Comparison of ENCODE assay signal across 1 cellular context in the genomic region with DNA sequence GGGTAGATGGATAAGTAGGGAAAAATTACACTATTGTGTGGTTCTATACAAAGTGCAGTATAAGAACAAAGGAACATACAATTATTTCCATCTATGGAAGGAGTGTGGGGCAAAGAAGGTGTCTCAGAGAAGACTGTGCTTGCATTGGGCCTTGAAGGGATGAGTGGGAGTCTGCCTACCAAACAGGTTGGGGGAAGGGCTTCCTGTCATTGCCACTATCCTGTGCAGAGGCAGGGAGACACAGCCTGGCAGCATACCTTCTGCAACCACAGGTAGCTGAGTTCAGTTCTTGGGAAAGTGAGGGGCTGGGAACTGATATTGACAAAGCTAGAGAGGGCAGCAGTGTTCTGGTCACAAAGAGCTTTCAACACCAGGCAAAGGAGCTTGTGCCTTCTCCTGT.
TF ChIP-seq lines count a peak whose summit lies in the region.

No MANE protein-coding gene starts in this region.

TF ChIP-seq in GM23338, 12 proteins besides CTCF, POLR2A, EP300 and RAD21:
- TF ChIP-seq ZNF114 (CRISPR knock-in tag; IDR thresholded peaks at IDR 0.05) (no peak), POLR2AphosphoS5 (IDR thresholded peaks at IDR 0.05; ENCODE audit: low read depth) (no peak), JUNB (IDR thresholded peaks at IDR 0.05; ENCODE audit: unreplicated experiment) (no peak), ZNF331 (CRISPR knock-in tag; IDR thresholded peaks at IDR 0.05; ENCODE audit: low read depth) (no peak), CREB1 (CRISPR knock-in tag; IDR thresholded peaks at IDR 0.05; ENCODE audit: low read depth) (no peak), EZH2 (IDR thresholded peaks at IDR 0.05; ENCODE audit: low read depth, unreplicated experiment) (no peak), NANOG (IDR thresholded peaks at IDR 0.05; ENCODE audit: borderline replicate concordance) (no peak), EZH2phosphoT487 (IDR thresholded peaks at IDR 0.05; ENCODE audit: unreplicated experiment) (no peak), STAT1 (IDR thresholded peaks at IDR 0.05; ENCODE audit: unreplicated experiment) (no peak)
- TF ChIP-seq, protein P1, sequence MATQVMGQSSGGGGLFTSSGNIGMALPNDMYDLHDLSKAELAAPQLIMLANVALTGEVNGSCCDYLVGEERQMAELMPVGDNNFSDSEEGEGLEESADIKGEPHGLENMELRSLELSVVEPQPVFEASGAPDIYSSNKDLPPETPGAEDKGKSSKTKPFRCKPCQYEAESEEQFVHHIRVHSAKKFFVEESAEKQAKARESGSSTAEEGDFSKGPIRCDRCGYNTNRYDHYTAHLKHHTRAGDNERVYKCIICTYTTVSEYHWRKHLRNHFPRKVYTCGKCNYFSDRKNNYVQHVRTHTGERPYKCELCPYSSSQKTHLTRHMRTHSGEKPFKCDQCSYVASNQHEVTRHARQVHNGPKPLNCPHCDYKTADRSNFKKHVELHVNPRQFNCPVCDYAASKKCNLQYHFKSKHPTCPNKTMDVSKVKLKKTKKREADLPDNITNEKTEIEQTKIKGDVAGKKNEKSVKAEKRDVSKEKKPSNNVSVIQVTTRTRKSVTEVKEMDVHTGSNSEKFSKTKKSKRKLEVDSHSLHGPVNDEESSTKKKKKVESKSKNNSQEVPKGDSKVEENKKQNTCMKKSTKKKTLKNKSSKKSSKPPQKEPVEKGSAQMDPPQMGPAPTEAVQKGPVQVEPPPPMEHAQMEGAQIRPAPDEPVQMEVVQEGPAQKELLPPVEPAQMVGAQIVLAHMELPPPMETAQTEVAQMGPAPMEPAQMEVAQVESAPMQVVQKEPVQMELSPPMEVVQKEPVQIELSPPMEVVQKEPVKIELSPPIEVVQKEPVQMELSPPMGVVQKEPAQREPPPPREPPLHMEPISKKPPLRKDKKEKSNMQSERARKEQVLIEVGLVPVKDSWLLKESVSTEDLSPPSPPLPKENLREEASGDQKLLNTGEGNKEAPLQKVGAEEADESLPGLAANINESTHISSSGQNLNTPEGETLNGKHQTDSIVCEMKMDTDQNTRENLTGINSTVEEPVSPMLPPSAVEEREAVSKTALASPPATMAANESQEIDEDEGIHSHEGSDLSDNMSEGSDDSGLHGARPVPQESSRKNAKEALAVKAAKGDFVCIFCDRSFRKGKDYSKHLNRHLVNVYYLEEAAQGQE (IDR thresholded peaks at IDR 0.05; ENCODE audit: unreplicated experiment), result no peak
- TF ChIP-seq, protein P2, sequence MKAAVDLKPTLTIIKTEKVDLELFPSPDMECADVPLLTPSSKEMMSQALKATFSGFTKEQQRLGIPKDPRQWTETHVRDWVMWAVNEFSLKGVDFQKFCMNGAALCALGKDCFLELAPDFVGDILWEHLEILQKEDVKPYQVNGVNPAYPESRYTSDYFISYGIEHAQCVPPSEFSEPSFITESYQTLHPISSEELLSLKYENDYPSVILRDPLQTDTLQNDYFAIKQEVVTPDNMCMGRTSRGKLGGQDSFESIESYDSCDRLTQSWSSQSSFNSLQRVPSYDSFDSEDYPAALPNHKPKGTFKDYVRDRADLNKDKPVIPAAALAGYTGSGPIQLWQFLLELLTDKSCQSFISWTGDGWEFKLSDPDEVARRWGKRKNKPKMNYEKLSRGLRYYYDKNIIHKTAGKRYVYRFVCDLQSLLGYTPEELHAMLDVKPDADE (IDR thresholded peaks at IDR 0.05), result no peak
- TF ChIP-seq, protein P3, sequence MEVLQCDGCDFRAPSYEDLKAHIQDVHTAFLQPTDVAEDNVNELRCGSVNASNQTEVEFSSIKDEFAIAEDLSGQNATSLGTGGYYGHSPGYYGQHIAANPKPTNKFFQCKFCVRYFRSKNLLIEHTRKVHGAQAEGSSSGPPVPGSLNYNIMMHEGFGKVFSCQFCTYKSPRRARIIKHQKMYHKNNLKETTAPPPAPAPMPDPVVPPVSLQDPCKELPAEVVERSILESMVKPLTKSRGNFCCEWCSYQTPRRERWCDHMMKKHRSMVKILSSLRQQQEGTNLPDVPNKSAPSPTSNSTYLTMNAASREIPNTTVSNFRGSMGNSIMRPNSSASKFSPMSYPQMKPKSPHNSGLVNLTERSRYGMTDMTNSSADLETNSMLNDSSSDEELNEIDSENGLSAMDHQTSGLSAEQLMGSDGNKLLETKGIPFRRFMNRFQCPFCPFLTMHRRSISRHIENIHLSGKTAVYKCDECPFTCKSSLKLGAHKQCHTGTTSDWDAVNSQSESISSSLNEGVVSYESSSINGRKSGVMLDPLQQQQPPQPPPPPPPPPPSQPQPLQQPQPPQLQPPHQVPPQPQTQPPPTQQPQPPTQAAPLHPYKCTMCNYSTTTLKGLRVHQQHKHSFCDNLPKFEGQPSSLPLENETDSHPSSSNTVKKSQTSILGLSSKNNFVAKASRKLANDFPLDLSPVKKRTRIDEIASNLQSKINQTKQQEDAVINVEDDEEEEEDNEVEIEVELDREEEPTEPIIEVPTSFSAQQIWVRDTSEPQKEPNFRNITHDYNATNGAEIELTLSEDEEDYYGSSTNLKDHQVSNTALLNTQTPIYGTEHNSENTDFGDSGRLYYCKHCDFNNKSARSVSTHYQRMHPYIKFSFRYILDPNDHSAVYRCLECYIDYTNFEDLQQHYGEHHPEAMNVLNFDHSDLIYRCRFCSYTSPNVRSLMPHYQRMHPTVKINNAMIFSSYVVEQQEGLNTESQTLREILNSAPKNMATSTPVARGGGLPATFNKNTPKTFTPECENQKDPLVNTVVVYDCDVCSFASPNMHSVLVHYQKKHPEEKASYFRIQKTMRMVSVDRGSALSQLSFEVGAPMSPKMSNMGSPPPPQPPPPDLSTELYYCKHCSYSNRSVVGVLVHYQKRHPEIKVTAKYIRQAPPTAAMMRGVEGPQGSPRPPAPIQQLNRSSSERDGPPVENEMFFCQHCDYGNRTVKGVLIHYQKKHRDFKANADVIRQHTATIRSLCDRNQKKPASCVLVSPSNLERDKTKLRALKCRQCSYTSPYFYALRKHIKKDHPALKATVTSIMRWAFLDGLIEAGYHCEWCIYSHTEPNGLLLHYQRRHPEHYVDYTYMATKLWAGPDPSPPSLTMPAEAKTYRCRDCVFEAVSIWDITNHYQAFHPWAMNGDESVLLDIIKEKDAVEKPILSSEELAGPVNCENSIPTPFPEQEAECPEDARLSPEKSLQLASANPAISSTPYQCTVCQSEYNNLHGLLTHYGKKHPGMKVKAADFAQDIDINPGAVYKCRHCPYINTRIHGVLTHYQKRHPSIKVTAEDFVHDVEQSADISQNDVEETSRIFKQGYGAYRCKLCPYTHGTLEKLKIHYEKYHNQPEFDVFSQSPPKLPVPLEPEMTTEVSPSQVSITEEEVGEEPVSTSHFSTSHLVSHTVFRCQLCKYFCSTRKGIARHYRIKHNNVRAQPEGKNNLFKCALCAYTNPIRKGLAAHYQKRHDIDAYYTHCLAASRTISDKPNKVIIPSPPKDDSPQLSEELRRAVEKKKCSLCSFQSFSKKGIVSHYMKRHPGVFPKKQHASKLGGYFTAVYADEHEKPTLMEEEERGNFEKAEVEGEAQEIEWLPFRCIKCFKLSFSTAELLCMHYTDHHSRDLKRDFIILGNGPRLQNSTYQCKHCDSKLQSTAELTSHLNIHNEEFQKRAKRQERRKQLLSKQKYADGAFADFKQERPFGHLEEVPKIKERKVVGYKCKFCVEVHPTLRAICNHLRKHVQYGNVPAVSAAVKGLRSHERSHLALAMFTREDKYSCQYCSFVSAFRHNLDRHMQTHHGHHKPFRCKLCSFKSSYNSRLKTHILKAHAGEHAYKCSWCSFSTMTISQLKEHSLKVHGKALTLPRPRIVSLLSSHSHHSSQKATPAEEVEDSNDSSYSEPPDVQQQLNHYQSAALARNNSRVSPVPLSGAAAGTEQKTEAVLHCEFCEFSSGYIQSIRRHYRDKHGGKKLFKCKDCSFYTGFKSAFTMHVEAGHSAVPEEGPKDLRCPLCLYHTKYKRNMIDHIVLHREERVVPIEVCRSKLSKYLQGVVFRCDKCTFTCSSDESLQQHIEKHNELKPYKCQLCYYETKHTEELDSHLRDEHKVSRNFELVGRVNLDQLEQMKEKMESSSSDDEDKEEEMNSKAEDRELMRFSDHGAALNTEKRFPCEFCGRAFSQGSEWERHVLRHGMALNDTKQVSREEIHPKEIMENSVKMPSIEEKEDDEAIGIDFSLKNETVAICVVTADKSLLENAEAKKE (CRISPR knock-in tag; IDR thresholded peaks at IDR 0.05), result no peak
